In the genomic region with DNA sequence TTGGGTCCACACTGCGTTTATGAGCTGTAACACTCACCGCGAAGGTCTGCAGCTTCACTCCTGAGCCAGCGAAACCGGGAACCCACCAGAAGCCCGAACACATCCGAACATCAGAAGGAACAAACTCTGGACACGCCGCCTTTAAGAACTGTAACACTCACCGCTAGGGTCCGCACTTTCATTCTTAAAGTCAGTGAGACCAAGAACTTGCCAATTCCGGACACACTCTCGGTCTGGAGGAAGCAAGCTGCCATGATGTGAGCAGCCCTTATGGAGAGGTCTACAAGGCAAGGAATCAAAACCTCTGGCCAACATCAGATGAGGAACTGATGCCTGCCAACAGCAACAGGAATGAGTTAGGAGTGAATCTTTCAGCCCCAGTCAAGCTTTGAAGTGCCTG, we compare ENCODE assay signal across 11 cellular contexts.
A peak's percentile ranks its signal among the peaks of the same experiment; 100 is the strongest.
DNase-seq lines count a peak whose midpoint lies in the region; ATAC-seq and TF ChIP-seq lines count a peak whose summit lies in the region.
"Had no signal": no experiment of that assay in that cellular context is flagged by ENCODE, and none has a peak within 500 bp of the region (broad histone marks: within the 10 kb centered on the region; RNA-seq: fewer than 3 reads in every experiment).

No MANE protein-coding gene starts in this region.

- no TSS peak for BruUV-seq in MCF 10A (replicated peaks; lab: Mats Ljungman, UMichigan)
- no TSS peak for BruUV-seq in mammary epithelial cell (replicated peaks; lab: Mats Ljungman, UMichigan)

- DNase-seq in MCF 10A (ENCODE audit: unreplicated experiment) = peak; percentile 6
- no peak for DNase-seq in mammary epithelial cell
- peak; percentile 92 for DNase-seq in SK-MEL-5 (ENCODE audit: low read depth, low spot score)
- peak; percentile 44 for DNase-seq in globus pallidus (ENCODE audit: low spot score)
- peak; percentile 5 for DNase-seq in stromal cell of bone marrow (ENCODE audit: low read depth)
- no peak for DNase-seq in NCI-H526 treated with DMSO at 0.1 percent for 48 hours (lab: John Stamatoyannopoulos, UW)
- no peak for DNase-seq in HuH-7 (ENCODE audit: low spot score)
- DNase-seq: activated T-cell treated with anti-CD3 and anti-CD28 coated beads, Interleukin-2, amount 50 U/mL, for 1 hour; AML-193; NCI-H510A treated with DMSO at 0.1 percent for 48 hours had no signal

- H2AFZ ChIP-seq in mammary epithelial cell (ENCODE audit: low read depth, low read length) = no peak overlapping the region

- WGBS in mammary epithelial cell (ENCODE audit: low coverage, missing lambda C conversion rate) = 61% methylated on average over 7 of the region's 13 CpGs

- no peaks in the 10 kb centered on the region for H3K36me3 Mint-ChIP-seq in MCF 10A (ENCODE audit: insufficient read depth, unreplicated experiment)

- H3K4me1 Mint-ChIP-seq in MCF 10A (ENCODE audit: insufficient read depth, unreplicated experiment) = no peaks in the 10 kb centered on the region

- no peaks in the 10 kb centered on the region for H3K79me2 ChIP-seq in mammary epithelial cell (ENCODE audit: insufficient read depth, low read length)

- H3K36me3 ChIP-seq in mammary epithelial cell (ENCODE audit: insufficient read depth, low read length) = no peaks in the 10 kb centered on the region

- H3K9me3 Mint-ChIP-seq in MCF 10A (ENCODE audit: unreplicated experiment) = no peaks in the 10 kb centered on the region

- H3K27ac Mint-ChIP-seq in MCF 10A (ENCODE audit: low read depth, unreplicated experiment) = no peak overlapping the region

- ATAC-seq in GM18519 (IDR thresholded peaks at IDR 0.05; ENCODE audit: low FRiP score, unreplicated experiment) = no peak

- H3K27me3 ChIP-seq in mammary epithelial cell (ENCODE audit: insufficient read depth, low read length) = no peaks in the 10 kb centered on the region

- H3K4me3 Mint-ChIP-seq in MCF 10A (ENCODE audit: unreplicated experiment) = no peak overlapping the region

- in situ Hi-C loops in mammary epithelial cell (cut with MboI; ENCODE audit: low sequenced_read_pairs in 2 of 2) (no loop called here), SK-MEL-5 (cut with HindIII; ENCODE audit: low pct_unique_long_range_greater_than_20kb, low sequenced_read_pairs) (no loop called here)

- no peaks in the 10 kb centered on the region for H3K27me3 Mint-ChIP-seq in MCF 10A (ENCODE audit: insufficient read depth, unreplicated experiment)

- CTCF ChIA-PET in MCF 10A (lab: Yijun Ruan, JAX) = interaction anchor here (1.2 kb wide), 1 partner anchor 84 kb away, joined by 5 read pairs; no protein-coding TSS in a partner anchor
- CTCF ChIA-PET in mammary epithelial cell (lab: Charles Lee; ENCODE audit: low non-redundant PET) = no interaction called here

- POLR2A ChIA-PET in MCF 10A (lab: Yijun Ruan, JAX) = no interaction called here

- H3K4me1 ChIP-seq in mammary epithelial cell (ENCODE audit: insufficient read depth, low read length) = no peaks in the 10 kb centered on the region

- H3K9me3 ChIP-seq in mammary epithelial cell (replicated peaks; ENCODE audit: insufficient read depth, low read length) = no peaks in the 10 kb centered on the region

- H3K9ac ChIP-seq in mammary epithelial cell (ENCODE audit: insufficient read depth, low read length) = no peak overlapping the region

- no peaks in the 10 kb centered on the region for H4K20me1 ChIP-seq in mammary epithelial cell (ENCODE audit: insufficient read depth, low read length)

- no peak overlapping the region for H3K4me2 ChIP-seq in mammary epithelial cell (ENCODE audit: insufficient read depth, low read depth, low read length)

- H3K4me3 ChIP-seq in mammary epithelial cell (replicated peaks in 1 of 3; ENCODE audit: insufficient read depth in 1 of 3, low read depth in 2 of 3, low read length in 3 of 3) = no peak overlapping the region

- TF ChIP-seq CTCF in MCF 10A (IDR thresholded peaks at IDR 0.05; ENCODE audit: unreplicated experiment) = no peak
- no peak for TF ChIP-seq CTCF in mammary epithelial cell (conservative IDR thresholded peaks at IDR 0.05 in 1 of 2, IDR thresholded peaks at IDR 0.05 in 1 of 2; ENCODE audit: extremely low read depth in 1 of 2, insufficient read depth in 1 of 2, low read depth in 1 of 2, low read length in 2 of 2)

- no peak overlapping the region for H3K27ac ChIP-seq in mammary epithelial cell (ENCODE audit: insufficient read depth, low read depth, low read length)

- dilution Hi-C loops in mammary epithelial cell (cut with HindIII; ENCODE audit: low sequenced_read_pairs) = no loop called here

- intact Hi-C loops in MCF 10A (cut with micrococcal nuclease) = no loop called here
- intact Hi-C loops in mammary epithelial cell (cut with micrococcal nuclease) = no loop called here

Comparison
In these comparisons a context has a peak if more than half of its experiments do, and no peak if none do; other contexts are left out.
1. DNase-seq: peak in MCF 10A (single experiment), SK-MEL-5 (single experiment), globus pallidus (single experiment) and stromal cell of bone marrow (single experiment); none in mammary epithelial cell (single experiment), NCI-H526 treated with DMSO at 0.1 percent for 48 hours (single experiment) and HuH-7 (single experiment).